ENCODE assay signal across 24 cellular contexts in the genomic region with DNA sequence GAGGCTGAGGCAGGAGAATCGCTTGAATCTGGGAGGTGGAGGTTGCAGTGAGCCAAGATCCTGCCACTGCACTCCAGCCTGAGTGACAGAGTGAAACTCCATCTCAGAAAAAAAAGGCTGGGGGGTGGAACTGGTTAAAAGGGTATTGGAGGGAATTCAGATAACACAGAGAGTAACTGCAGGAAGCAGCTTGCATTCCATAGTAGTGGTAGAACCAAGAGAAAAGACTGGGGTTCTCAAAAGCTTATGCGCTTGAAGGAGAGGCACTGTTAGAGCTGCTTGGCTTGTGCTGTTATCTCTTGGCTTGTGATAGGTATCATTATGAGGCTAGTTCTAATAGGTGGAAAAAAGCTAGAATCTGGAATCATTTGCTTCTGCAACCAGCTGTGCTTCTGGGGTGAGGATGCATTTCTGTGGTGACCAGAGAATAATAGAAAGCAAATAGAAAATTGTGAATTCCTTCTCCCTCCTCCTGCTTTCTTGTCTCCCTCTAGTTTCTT.
"Had no signal": no experiment of that assay in that cellular context is flagged by ENCODE, and none has a peak within 500 bp of the region (broad histone marks: within the 10 kb centered on the region; RNA-seq: fewer than 3 reads in every experiment).

No MANE protein-coding gene starts in this region.

- H3K4me3 ChIP-seq: left lung, lower lobe of right lung, suprapubic skin, tibial artery, upper lobe of right lung had no signal

- H3K27me3 ChIP-seq: brain microvascular endothelial cell, left lung, tibial artery, upper lobe of right lung had no signal

- H3K4me1 ChIP-seq: left lung, lower lobe of right lung, suprapubic skin, tibial artery, upper lobe of right lung had no signal

- DNase-seq: activated B cell treated with CpG ODN at 0.5 μM for 24 hours; activated CD4-positive, alpha-beta T cell treated with anti-CD3 and anti-CD28 coated beads, Interleukin-2, amount 50 U/mL, for 1 hour; activated CD8-positive, alpha-beta T cell treated with anti-CD3 and anti-CD28 coated beads for 36 hours; activated T-cell treated with anti-CD3 and anti-CD28 coated beads, Interleukin-2, amount 50 U/mL, for 48 hours; brain microvascular endothelial cell; cortex of kidney; effector memory CD8-positive, alpha-beta T cell; erythroblast; foreskin fibroblast; head of caudate nucleus; hippocampal formation; left lung; lower lobe of right lung; naive B cell; nucleus accumbens; right cardiac atrium; stimulated activated CD4-positive, alpha-beta T cell treated with anti-CD3 and anti-CD28 coated beads, Interleukin-15, amount 100 ng/mL, for 24 hours; stimulated activated CD4-positive, alpha-beta T cell treated with anti-CD3 and anti-CD28 coated beads, Interleukin-2, amount 100 ng/mL, for 24 hours; stimulated activated naive B cell treated with anti-CD40 and anti-IgM and Interleukin-4, amounts not matched to agents 10 μg/mL and 1 μg/mL and 100 μg/mL, for 72 hours; SW 1271; T-helper 9 cell; tibial artery; upper lobe of right lung had no signal

- H3K27ac ChIP-seq: brain microvascular endothelial cell, left lung, lower lobe of right lung, suprapubic skin, tibial artery, upper lobe of right lung had no signal

- H3K9me3 ChIP-seq: left lung, lower lobe of right lung, suprapubic skin, tibial artery, upper lobe of right lung had no signal

- H3K36me3 ChIP-seq: brain microvascular endothelial cell, left lung, lower lobe of right lung, suprapubic skin, tibial artery, upper lobe of right lung had no signal
